ENCODE assay signal across 1 cellular context in the genomic region with DNA sequence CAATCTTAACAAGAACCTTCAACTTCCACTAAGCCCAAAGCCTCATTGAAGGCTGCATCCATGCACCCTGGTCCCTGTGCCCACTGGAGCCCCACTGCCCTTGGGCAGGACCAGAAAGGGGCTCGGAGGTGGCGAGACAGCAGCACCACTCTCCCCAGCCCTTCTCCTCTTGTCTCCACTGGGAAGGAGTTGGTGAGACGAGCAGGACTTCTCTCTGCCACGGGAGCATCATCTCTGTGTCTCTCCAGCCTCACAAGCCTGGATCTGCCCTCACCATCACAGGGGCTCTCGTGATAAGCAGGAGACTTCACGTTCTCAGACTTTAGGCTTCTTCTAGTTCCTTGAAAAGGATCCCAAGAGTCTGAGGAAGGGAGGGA.
TF ChIP-seq lines count a peak whose summit lies in the region.

No MANE protein-coding gene starts in this region.

TF ChIP-seq in GM12878, 131 proteins besides CTCF, POLR2A, EP300 and RAD21 (continued from another document):
- TF ChIP-seq RCOR1 (conservative IDR thresholded peaks at IDR 0.05; ENCODE audit: low read depth, low read length) (0 out of 2 replicates have a peak, but pooled peaks have one; percentile 17), ZNF384 (IDR thresholded peaks at IDR 0.05; ENCODE audit: borderline replicate concordance, low read depth, low read length) (no peak), ZNF207 (IDR thresholded peaks at IDR 0.05; ENCODE audit: borderline replicate concordance) (no peak), NBN (IDR thresholded peaks at IDR 0.05) (peak; percentile 9; the same call in 1 of the 2 replicates), KDM1A (IDR thresholded peaks at IDR 0.05; ENCODE audit: borderline replicate concordance) (no peak), FOS (IDR thresholded peaks at IDR 0.05; ENCODE audit: borderline replicate concordance, extremely low read depth, insufficient read length) (no peak), NFYA (IDR thresholded peaks at IDR 0.05; ENCODE audit: borderline replicate concordance, low read depth, low read length) (no peak), ZSCAN29 (IDR thresholded peaks at IDR 0.05) (no peak)
